ENCODE assay signal across 9 cellular contexts in genomic region chr14:100640481-100641273, GRCh38. TPM values are rescaled to one million over a fixed set of nuclear protein-coding genes. Genes with fewer than 3 reads are reported as not detected.
A peak's percentile ranks its signal among the peaks of the same experiment; 100 is the strongest.
DNase-seq lines count a peak whose midpoint lies in the region; ATAC-seq, FAIRE-seq and TF ChIP-seq lines count a peak whose summit lies in the region.
"Had no signal": no experiment of that assay in that cellular context is flagged by ENCODE, and none has a peak within 500 bp of the region (broad histone marks: within the 10 kb centered on the region; RNA-seq: fewer than 3 reads in every experiment).

No MANE protein-coding gene starts in this region.

- H3K4me3 ChIP-seq in BLaER1 treated with 17β-estradiol and CSF1 and Interleukin-3, amounts not matched to agents 10 nM and 100 nM, result no peak overlapping the region
- no peak overlapping the region for H3K4me3 ChIP-seq in IMR-90 (ENCODE audit: insufficient read depth, low read depth, low read length)
- H3K4me3 ChIP-seq in mesenchymal stem cell (ENCODE audit: insufficient read depth in 1 of 2, low read depth in 1 of 2, low read length in 2 of 2), result no peak overlapping the region
- H3K4me3 ChIP-seq: thyroid gland had no signal

- no peak overlapping the region for H3K56ac ChIP-seq in IMR-90 (ENCODE audit: extremely low read depth, insufficient read depth, low read length)

- no peaks in the 10 kb centered on the region for H3K36me3 ChIP-seq in BLaER1 treated with 17β-estradiol and CSF1 and Interleukin-3, amounts not matched to agents 10 nM and 100 nM
- H3K36me3 ChIP-seq in IMR-90 (ENCODE audit: control insufficient read depth, insufficient read depth, low read length) (no peaks in the 10 kb centered on the region), mesenchymal stem cell (ENCODE audit: control insufficient read depth in 1 of 2, insufficient read depth in 2 of 2, low read depth in 1 of 2, low read length in 2 of 2) (no peaks in the 10 kb centered on the region)
- H3K36me3 ChIP-seq: thyroid gland had no signal

- in situ Hi-C loops in IMR-90 (cut with MboI; ENCODE audit: low sequenced_read_pairs), result loop anchor here (10.0 kb wide), 1 partner anchor 226 kb away; no protein-coding TSS in a partner anchor

- H3K27me3 Mint-ChIP-seq in WTC11 (ENCODE audit: low read depth) (peaks cover 4% of the 10 kb centered on the region; the same call in 1 of the 2 replicates), MCF 10A (ENCODE audit: insufficient read depth, unreplicated experiment) (peaks cover 2% of the 10 kb centered on the region)

- TF ChIP-seq POLR2A in IMR-90 (IDR thresholded peaks at IDR 0.05; ENCODE audit: low read depth, low read length), result no peak

- H2BK15ac ChIP-seq in IMR-90 (ENCODE audit: low read depth, low read length) (no peak overlapping the region), mesenchymal stem cell (ENCODE audit: low read depth, poor library complexity, severe bottlenecking) (no peak overlapping the region)

- H3K4me3 Mint-ChIP-seq in WTC11 (no peak overlapping the region), MCF 10A (ENCODE audit: unreplicated experiment) (no peak overlapping the region)

- 0 out of 22 replicates have a peak, but pooled peaks cover 0 to 9% (median 0%) of the 10 kb centered on the region in 11 experiments for H4K20me1 ChIP-seq in BLaER1 treated with 17β-estradiol and CSF1 and Interleukin-3, amounts not matched to agents 10 nM and 100 nM
- H4K20me1 ChIP-seq in IMR-90 (ENCODE audit: insufficient read depth, low read length), result no peaks in the 10 kb centered on the region; the same call in 1 of the 2 replicates

- DNase-seq in IMR-90 (peak; percentile 28), mesenchymal stem cell (peak; percentile 40), urothelium cell line (ENCODE audit: low spot score) (peak; percentile 52), WTC11 (ENCODE audit: low spot score) (no peak), MCF 10A (ENCODE audit: unreplicated experiment) (no peak)
- peak; percentile 85 for DNase-seq in activated CD8-positive, alpha-beta memory T cell treated with anti-CD3 and anti-CD28 coated beads for 24 hours

- H3K9ac ChIP-seq in BLaER1 treated with 17β-estradiol and CSF1 and Interleukin-3, amounts not matched to agents 10 nM and 100 nM, result peak overlapping the region in 9 of 11 experiments; percentile 8 to 70 (median 55); a peak in 16 of 22 replicates
- H3K9ac ChIP-seq in IMR-90 (ENCODE audit: low read depth, low read length) (no peak overlapping the region), mesenchymal stem cell (ENCODE audit: low read length) (no peak overlapping the region)

- no peak overlapping the region for H4K8ac ChIP-seq in IMR-90 (ENCODE audit: low read depth in 2 of 2, low read length in 2 of 2)
- no peak overlapping the region for H4K8ac ChIP-seq in mesenchymal stem cell (ENCODE audit: low read length)

- H3K4ac ChIP-seq in IMR-90 (ENCODE audit: low read depth, low read length) (no peak overlapping the region), mesenchymal stem cell (ENCODE audit: low read depth in 1 of 2, low read length in 2 of 2) (no peak overlapping the region)

- H3K9me3 ChIP-seq in BLaER1 treated with 17β-estradiol and CSF1 and Interleukin-3, amounts not matched to agents 10 nM and 100 nM (replicated peaks in 1 of 11), result no peaks in the 10 kb centered on the region
- H3K9me3 ChIP-seq in IMR-90 (ENCODE audit: control insufficient read depth, insufficient read depth, low read length) (no peaks in the 10 kb centered on the region), mesenchymal stem cell (ENCODE audit: control insufficient read depth, low read length) (no peaks in the 10 kb centered on the region)
- H3K9me3 ChIP-seq: thyroid gland had no signal

- H2AK5ac ChIP-seq in IMR-90 (ENCODE audit: low read depth, low read length) (no peak overlapping the region), mesenchymal stem cell (ENCODE audit: low read length, severe bottlenecking) (no peak overlapping the region)

- no peak overlapping the region for H2BK20ac ChIP-seq in IMR-90 (ENCODE audit: low read depth, low read length)

- FAIRE-seq in urothelium cell line (lab: Jason Lieb, UNC), result no peak

- H3K23ac ChIP-seq in IMR-90 (ENCODE audit: low read depth, low read length), result no peak overlapping the region
- H3K23ac ChIP-seq in mesenchymal stem cell (ENCODE audit: low read length in 2 of 2), result no peak overlapping the region

- H2AK9ac ChIP-seq in IMR-90 (replicated peaks; ENCODE audit: low read depth, low read length, poor library complexity), result no peak overlapping the region

- H3K9me3 Mint-ChIP-seq in WTC11 (no peaks in the 10 kb centered on the region), MCF 10A (ENCODE audit: unreplicated experiment) (no peaks in the 10 kb centered on the region)

- H2BK5ac ChIP-seq in IMR-90 (ENCODE audit: low read depth, low read length, poor library complexity, severe bottlenecking) (no peak overlapping the region), mesenchymal stem cell (ENCODE audit: low read depth, low read length, poor library complexity, severe bottlenecking) (no peak overlapping the region)

- intact Hi-C loops in IMR-90 (cut with micrococcal nuclease) (no loop called here), MCF 10A (cut with micrococcal nuclease) (loop anchor here (10.0 kb wide), 1 partner anchor 116 kb away; no protein-coding TSS in a partner anchor)

- H3K27me3 ChIP-seq in BLaER1 treated with 17β-estradiol and CSF1 and Interleukin-3, amounts not matched to agents 10 nM and 100 nM, result peaks cover 0 to 10% (median 0%) of the 10 kb centered on the region in 11 experiments; a peak in 2 of 22 replicates
- H3K27me3 ChIP-seq in IMR-90 (ENCODE audit: control insufficient read depth, insufficient read depth, low read length) (peaks cover 27% of the 10 kb centered on the region), mesenchymal stem cell (ENCODE audit: control insufficient read depth in 1 of 2, insufficient read depth in 1 of 2, low read length in 2 of 2) (peaks cover 0 to 57% of the 10 kb centered on the region in 2 experiments)
- H3K27me3 ChIP-seq: thyroid gland had no signal

- POLR2A ChIA-PET in IMR-90 (lab: Charles Lee; ENCODE audit: unreplicated experiment) (no interaction called here), WTC11 (lab: Charles Lee) (no interaction called here), MCF 10A (lab: Yijun Ruan, JAX) (no interaction called here)

- no peak overlapping the region for H4K5ac ChIP-seq in IMR-90 (ENCODE audit: low read depth, low read length)

- peak overlapping the region in 9 of 11 experiments; percentile 53 to 81 (median 74); a peak in 17 of 22 replicates for H3K27ac ChIP-seq in BLaER1 treated with 17β-estradiol and CSF1 and Interleukin-3, amounts not matched to agents 10 nM and 100 nM
- H3K27ac ChIP-seq in IMR-90 (ENCODE audit: insufficient read depth, low read length) (no peak overlapping the region), mesenchymal stem cell (ENCODE audit: low read length, poor library complexity, severe bottlenecking) (peak overlapping the region; percentile 66)
- H3K27ac ChIP-seq: thyroid gland had no signal

- dilution Hi-C loops in IMR-90 (cut with HindIII; ENCODE audit: low sequenced_read_pairs, unreplicated experiment), result no loop called here

- BruUV-seq in IMR-90 (replicated peaks; lab: Mats Ljungman, UMichigan), result no TSS peak
- no TSS peak for BruUV-seq in MCF 10A (replicated peaks; lab: Mats Ljungman, UMichigan)

- WGBS in IMR-90 (ENCODE audit: extremely low coverage in 2 of 2, insufficient read length in 1 of 2), 2 experiments, result 59% methylated on average over 8 of the region's 20 CpGs; no CpG with 5 or more reads in 1 of the 2 experiments
- 62% methylated on average over 20 of the region's 20 CpGs for WGBS in mesenchymal stem cell

- ATAC-seq in GM21360 (IDR thresholded peaks at IDR 0.05; ENCODE audit: unreplicated experiment) (peak; percentile 64), IMR-90 (ENCODE audit: low read depth) (peak; percentile 8; the same call in 1 of the 2 replicates), WTC11 (no peak)

- no peak overlapping the region for H2BK120ac ChIP-seq in IMR-90 (ENCODE audit: low read depth, low read length)
- no peak overlapping the region for H2BK120ac ChIP-seq in mesenchymal stem cell (ENCODE audit: low read depth, low read length)

- H3K36me3 Mint-ChIP-seq in WTC11 (no peaks in the 10 kb centered on the region), MCF 10A (ENCODE audit: insufficient read depth, unreplicated experiment) (no peaks in the 10 kb centered on the region)

- TF ChIP-seq CTCF in IMR-90 (conservative IDR thresholded peaks at IDR 0.05; ENCODE audit: low read depth, low read length) (no peak), WTC11 (IDR thresholded peaks at IDR 0.05) (no peak), MCF 10A (IDR thresholded peaks at IDR 0.05; ENCODE audit: unreplicated experiment) (no peak)

- H3K4me2 ChIP-seq in BLaER1 treated with 17β-estradiol and CSF1 and Interleukin-3, amounts not matched to agents 10 nM and 100 nM, result peak overlapping the region; percentile 52 to 93 (median 85)
- H3K4me2 ChIP-seq in IMR-90 (ENCODE audit: low read depth, low read length), result no peak overlapping the region
- peak overlapping the region; percentile 11 for H3K4me2 ChIP-seq in mesenchymal stem cell (ENCODE audit: low read length, poor library complexity, severe bottlenecking)

- H3K9me1 ChIP-seq in IMR-90 (ENCODE audit: insufficient read depth, low read length), result no peaks in the 10 kb centered on the region

- H3K18ac ChIP-seq in IMR-90 (ENCODE audit: low read depth, low read length), result no peak overlapping the region
- no peak overlapping the region for H3K18ac ChIP-seq in mesenchymal stem cell (ENCODE audit: low read depth in 1 of 2, low read length in 2 of 2)

- H4K91ac ChIP-seq in IMR-90 (ENCODE audit: insufficient read depth, low read depth, low read length), result no peak overlapping the region
- no peak overlapping the region for H4K91ac ChIP-seq in mesenchymal stem cell (ENCODE audit: low read length)

- H2BK12ac ChIP-seq in mesenchymal stem cell (ENCODE audit: low read length in 2 of 2), result no peak overlapping the region

- no peak overlapping the region for H3K14ac ChIP-seq in IMR-90 (replicated peaks; ENCODE audit: low read depth, low read length)
- H3K14ac ChIP-seq in mesenchymal stem cell (ENCODE audit: low read length in 2 of 2), result peak overlapping the region in 1 of 2 experiments; percentile 42

- H3K4me1 ChIP-seq in BLaER1 treated with 17β-estradiol and CSF1 and Interleukin-3, amounts not matched to agents 10 nM and 100 nM, result peaks cover 36 to 62% (median 53%) of the 10 kb centered on the region in 10 experiments
- H3K4me1 ChIP-seq in IMR-90 (ENCODE audit: control insufficient read depth, insufficient read depth, low read length), result no peaks in the 10 kb centered on the region
- H3K4me1 ChIP-seq in mesenchymal stem cell (ENCODE audit: control insufficient read depth, insufficient read depth, low read depth, low read length), result peaks cover 39% of the 10 kb centered on the region

- H3K27ac Mint-ChIP-seq in WTC11 (no peak overlapping the region), MCF 10A (ENCODE audit: low read depth, unreplicated experiment) (no peak overlapping the region)

- no peak for TF ChIP-seq RAD21 in IMR-90 (IDR thresholded peaks at IDR 0.05; ENCODE audit: low read length)

- CTCF ChIA-PET in IMR-90 (lab: Yijun Ruan, JAX), result no interaction called here
- CTCF ChIA-PET in WTC11 (lab: Charles Lee), result interaction anchor here (0.7 to 1.6 kb wide), 3 partner anchors 13 to 231 kb away, joined by 3 to 5 read pairs (median 3); no protein-coding TSS in a partner anchor
- CTCF ChIA-PET in MCF 10A (lab: Yijun Ruan, JAX), result interaction anchor here (0.6 kb wide), 2 partner anchors 244 to 417 kb away, joined by 3 read pairs; no protein-coding TSS in a partner anchor

- H3K79me1 ChIP-seq in IMR-90 (ENCODE audit: low read depth in 1 of 2, low read length in 2 of 2) (no peaks in the 10 kb centered on the region), mesenchymal stem cell (replicated peaks; ENCODE audit: low read length, poor library complexity, severe bottlenecking) (no peaks in the 10 kb centered on the region)

- no peak overlapping the region for H2AFZ ChIP-seq in IMR-90 (replicated peaks; ENCODE audit: low read length, poor library complexity)
- no peak overlapping the region for H2AFZ ChIP-seq in mesenchymal stem cell (ENCODE audit: low read depth, low read length)

- peaks cover 12% of the 10 kb centered on the region for H3K4me1 Mint-ChIP-seq in WTC11
- peaks cover 4% of the 10 kb centered on the region for H3K4me1 Mint-ChIP-seq in MCF 10A (ENCODE audit: insufficient read depth, unreplicated experiment)

RNA-seq across cellular contexts. Expression of gene BEGAIN, which starts 53.5 kb away (rescaled TPM):
- total RNA-seq in IMR-90 (2012; rRNA removed) (0.18 and 0.28 TPM in 2 replicates), WTC11 (2021) (1.3 to 1.8 TPM (median 1.3 TPM) in 3 replicates), MCF 10A (2022) (3.6 and 7.0 TPM in 2 replicates)
- 0.99 and 1.2 TPM in 2 replicates for polyA plus RNA-seq in IMR-90 (2012; rRNA removed)
- polyA plus RNA-seq in IMR-90 (2012; cell fraction: cytosol; rRNA removed), result 1.5 and 1.6 TPM in 2 replicates
- polyA plus RNA-seq in IMR-90 (2012; cell fraction: nucleus; rRNA removed; ENCODE audit: low replicate concordance), result 4.0 and 6.6 TPM in 2 replicates
- 0.15 TPM for polyA plus RNA-seq in mesenchymal stem cell (2013, experiment 1 of 2)
- 0.11 TPM for polyA plus RNA-seq in mesenchymal stem cell (2013, experiment 2 of 2)

Comparison
In these comparisons a context has a peak if more than half of its experiments do, and no peak if none do; other contexts are left out.
1. H3K9ac ChIP-seq: peak in BLaER1 treated with 17β-estradiol and CSF1 and Interleukin-3, amounts not matched to agents 10 nM and 100 nM (9 of 11); none in IMR-90 (single experiment) and mesenchymal stem cell (single experiment).
2. DNase-seq: peak in IMR-90 (single experiment), activated CD8-positive, alpha-beta memory T cell treated with anti-CD3 and anti-CD28 coated beads for 24 hours (single experiment), mesenchymal stem cell (single experiment) and urothelium cell line (single experiment); none in WTC11 (single experiment) and MCF 10A (single experiment).